10 cellular contexts compared by ENCODE assay signal in genomic region chr7:75663302-75663907, GRCh38.
A peak's percentile ranks its signal among the peaks of the same experiment; 100 is the strongest.
DNase-seq lines count a peak whose midpoint lies in the region; ATAC-seq, FAIRE-seq and TF ChIP-seq lines count a peak whose summit lies in the region.
"Had no signal": no experiment of that assay in that cellular context is flagged by ENCODE, and none has a peak within 500 bp of the region (broad histone marks: within the 10 kb centered on the region; RNA-seq: fewer than 3 reads in every experiment).

No MANE protein-coding gene starts in this region.

- H3K4me1 Mint-ChIP-seq in endothelial cell (ENCODE audit: unreplicated experiment): no peaks in the 10 kb centered on the region

- H3K9ac ChIP-seq in GM12878 (ENCODE audit: control insufficient read depth, insufficient read depth, low read length): no peak overlapping the region; the same call in 1 of the 2 replicates

- H2AFZ ChIP-seq in GM12878 (ENCODE audit: control insufficient read depth, low read depth, low read length): peak overlapping the region; percentile 58

- H3K4me3 Mint-ChIP-seq in endothelial cell (ENCODE audit: unreplicated experiment): no peak overlapping the region

- H3K36me3 ChIP-seq in GM12878 (ENCODE audit: control insufficient read depth in 2 of 2, insufficient read depth in 2 of 2, low read length in 1 of 2): no peaks in the 10 kb centered on the region
- H3K36me3 ChIP-seq in testis (ENCODE audit: low read depth, missing control alignments): no peaks in the 10 kb centered on the region
- H3K36me3 ChIP-seq: thoracic aorta had no signal

- H3K9me3 ChIP-seq in GM12878 (replicated peaks; ENCODE audit: control insufficient read depth, insufficient read depth, low read length): no peaks in the 10 kb centered on the region
- no peaks in the 10 kb centered on the region for H3K9me3 ChIP-seq in testis
- H3K9me3 ChIP-seq: thoracic aorta had no signal

- CTCF ChIA-PET in GM12878 (lab: Yijun Ruan, JAX): interaction anchor here (1.2 to 2.1 kb wide), 2 partner anchors 10 to 93 kb away, joined by 3 to 11 read pairs; no protein-coding TSS in a partner anchor

- TF ChIP-seq EP300 in GM12878 (IDR thresholded peaks at IDR 0.05; ENCODE audit: borderline replicate concordance in 1 of 2, control insufficient read depth in 1 of 2, low read depth in 2 of 2, low read length in 2 of 2): no peak

- H4K20me1 ChIP-seq in GM12878 (ENCODE audit: control insufficient read depth, insufficient read depth): no peaks in the 10 kb centered on the region

- TF ChIP-seq CTCF in AG10803 (conservative IDR thresholded peaks at IDR 0.05; ENCODE audit: low read length) (no peak), GM12878 (IDR thresholded peaks at IDR 0.05 in 2 of 3, conservative IDR thresholded peaks at IDR 0.05 in 1 of 3; ENCODE audit: control insufficient read depth in 2 of 3, extremely low read depth in 1 of 3, insufficient read depth in 1 of 3, low read depth in 3 of 3, low read length in 3 of 3) (no peak), testis (IDR thresholded peaks at IDR 0.05) (no peak), endothelial cell (IDR thresholded peaks at IDR 0.05; ENCODE audit: unreplicated experiment) (no peak)

- peak overlapping the region; percentile 98; the same call in 1 of the 2 replicates for H3K4me2 ChIP-seq in GM12878 (ENCODE audit: control insufficient read depth, insufficient read depth)
- H3K4me2 ChIP-seq: smooth muscle cell had no signal

- WGBS in GM12878 (ENCODE audit: insufficient coverage, insufficient replicate concordance, low lambda C conversion rate, missing lambda C conversion rate): 2% methylated on average over 8 of the region's 8 CpGs
- WGBS in testis, 2 donors: 64 to 66% methylated on average over 8 of the region's 8 CpGs

- intact Hi-C loops in GM12878 (cut with micrococcal nuclease; ENCODE audit: unreplicated experiment): no loop called here
- intact Hi-C loops in testis (cut with DNase I; ENCODE audit: low total_unique reads): no loop called here

- POLR2A ChIA-PET in GM12878 (lab: Charles Lee): interaction anchor here (0.6 to 1.3 kb wide), 3 partner anchors 61 to 254 kb away, joined by 3 to 6 read pairs (median 3); no protein-coding TSS in a partner anchor

- peak overlapping the region; percentile 81 for H3K27ac ChIP-seq in GM12878 (ENCODE audit: control insufficient read depth, insufficient read depth)
- H3K27ac ChIP-seq in testis: no peak overlapping the region
- H3K27ac ChIP-seq: thoracic aorta had no signal

- in situ Hi-C loops in GM12878 (cut with MboI): no loop called here

- H3K9me3 Mint-ChIP-seq in endothelial cell (ENCODE audit: unreplicated experiment): no peaks in the 10 kb centered on the region

- FAIRE-seq in GM12878 (lab: Jason Lieb, UNC): no peak

- peak; percentile 57 for ATAC-seq in GM19452 (IDR thresholded peaks at IDR 0.05; ENCODE audit: unreplicated experiment)
- ATAC-seq in HG03025 (IDR thresholded peaks at IDR 0.05; ENCODE audit: low FRiP score, unreplicated experiment): peak; percentile 46
- peak; percentile 84 for ATAC-seq in GM12878

- DNase-seq in AG10803 (ENCODE audit: low read depth) (peak; percentile 19), GM12878 (ENCODE audit: low read depth, low spot score) (no peak), testis (no peak), NCI-H2196 (lab: John Stamatoyannopoulos, UW; ENCODE audit: unreplicated experiment) (no peak), endothelial cell (ENCODE audit: low spot score) (no peak)
- DNase-seq in stimulated activated CD4-positive, alpha-beta T cell treated with anti-CD3 and anti-CD28 coated beads, Interleukin-15, amount 100 ng/mL, for 24 hours: no peak

- BruUV-seq in GM12878 (replicated peaks; lab: Mats Ljungman, UMichigan): no TSS peak

- peaks cover 4% of the 10 kb centered on the region for H3K36me3 Mint-ChIP-seq in endothelial cell (ENCODE audit: low read depth, unreplicated experiment)

- H3K79me2 ChIP-seq in GM12878 (ENCODE audit: control insufficient read depth, insufficient read depth, low read length): no peaks in the 10 kb centered on the region

- H3K27me3 Mint-ChIP-seq in endothelial cell (ENCODE audit: unreplicated experiment): no peaks in the 10 kb centered on the region

- no peak overlapping the region for H3K27ac Mint-ChIP-seq in endothelial cell (ENCODE audit: unreplicated experiment)

- TF ChIP-seq POLR2A in GM12878 (IDR thresholded peaks at IDR 0.05; ENCODE audit: low read depth, low read length) (no peak), testis (IDR thresholded peaks at IDR 0.05) (no peak)

- H3K4me3 ChIP-seq in AG10803 (ENCODE audit: low read length) (no peak overlapping the region), GM12878 (no peak overlapping the region), testis (no peak overlapping the region)
- H3K4me3 ChIP-seq: smooth muscle cell, thoracic aorta had no signal

- RAD21 ChIA-PET in GM12878 (lab: Charles Lee; ENCODE audit: unreplicated experiment): interaction anchor here (0.5 to 2.1 kb wide), 6 partner anchors 10 to 99 kb away, joined by 3 to 13 read pairs (median 4); no protein-coding TSS in a partner anchor

- TF ChIP-seq RAD21 in GM12878 (IDR thresholded peaks at IDR 0.05; ENCODE audit: insufficient read depth, low read depth, low read length): no peak

- H3K27me3 ChIP-seq in GM12878 (replicated peaks in 1 of 2; ENCODE audit: control insufficient read depth in 2 of 2, insufficient read depth in 2 of 2, low read length in 1 of 2) (no peaks in the 10 kb centered on the region), testis (no peaks in the 10 kb centered on the region)

- H3K4me1 ChIP-seq in GM12878 (ENCODE audit: control insufficient read depth, insufficient read depth, low read length) (peaks cover 23% of the 10 kb centered on the region), testis (peaks cover 8% of the 10 kb centered on the region)

- SMC1A ChIA-PET in GM12878 (lab: Charles Lee; ENCODE audit: uncharacterized antibody, unreplicated experiment): interaction anchor here (0.9 to 2.0 kb wide), 6 partner anchors 10 to 99 kb away, joined by 3 to 7 read pairs (median 4); no protein-coding TSS in a partner anchor

TF ChIP-seq in GM12878, 131 proteins besides CTCF, POLR2A, EP300 and RAD21:
- TF ChIP-seq SMARCA5 (IDR thresholded peaks at IDR 0.05) (peak; percentile 72), SRF (IDR thresholded peaks at IDR 0.05; ENCODE audit: low read depth in 2 of 2, low read length in 2 of 2) (no peak), ZNF622 (IDR thresholded peaks at IDR 0.05) (no peak), IKZF1 (conservative IDR thresholded peaks at IDR 0.05) (peak; percentile 53), IKZF2 (IDR thresholded peaks at IDR 0.05) (peak; percentile 50 to 52), IRF4 (IDR thresholded peaks at IDR 0.05; ENCODE audit: low read depth, low read length) (no peak), EED (IDR thresholded peaks at IDR 0.05; ENCODE audit: low read depth) (peak; percentile 61; the same call in 1 of the 2 replicates), MTA2 (IDR thresholded peaks at IDR 0.05; ENCODE audit: low read depth) (peak; percentile 3; the same call in 1 of the 2 replicates), E4F1 (IDR thresholded peaks at IDR 0.05; ENCODE audit: borderline replicate concordance, partially characterized antibody) (no peak), ATF7 (IDR thresholded peaks at IDR 0.05; ENCODE audit: low read depth) (peak; percentile 6; the same call in 1 of the 2 replicates), HDGF (IDR thresholded peaks at IDR 0.05) (0 out of 2 replicates have a peak, but pooled peaks have one; percentile 36), LARP7 (IDR thresholded peaks at IDR 0.05) (no peak; the same call in 1 of the 2 replicates), CBX5 (IDR thresholded peaks at IDR 0.05; ENCODE audit: low read depth) (no peak)
